Comparison of ENCODE assay signal across 8 cellular contexts in the genomic region with DNA sequence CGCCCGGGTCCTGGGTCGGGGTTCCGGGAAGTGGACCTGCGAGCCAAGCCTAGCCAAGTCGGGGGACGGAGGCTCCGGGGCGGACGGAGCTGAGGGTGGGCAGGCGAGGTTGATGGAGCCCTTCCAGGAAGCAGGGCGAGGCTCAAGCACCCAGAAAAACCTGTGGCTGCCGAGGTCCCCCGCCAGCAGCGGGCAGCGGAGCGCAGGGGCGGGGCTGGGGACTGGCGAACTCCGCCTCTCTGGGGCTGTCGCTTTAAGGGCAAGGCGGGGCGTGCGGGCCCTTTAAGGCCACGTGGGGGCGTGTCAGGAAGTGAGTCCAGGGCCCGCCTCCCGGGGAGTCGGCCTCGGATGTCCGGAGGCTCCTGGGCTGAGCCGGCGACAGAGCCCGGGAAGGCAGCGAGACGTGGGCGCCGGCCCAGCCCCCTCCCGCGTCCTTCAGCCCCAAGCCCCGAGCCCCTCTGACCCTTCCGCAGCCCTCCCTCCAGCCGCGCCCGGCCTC. TPM values are rescaled to one million over a fixed set of nuclear protein-coding genes. Genes with fewer than 3 reads are reported as not detected.
DNase-seq lines count a peak whose midpoint lies in the region; ATAC-seq and TF ChIP-seq lines count a peak whose summit lies in the region.

TSS of gene SLC35C1 (plus strand) at position 344 of the 499 bp plus-strand sequence. CDS start 653 bp downstream, outside the sequence.

- no peaks in the 10 kb centered on the region for H3K9me3 ChIP-seq in T-helper 17 cell (ENCODE audit: control insufficient read depth, low read length, poor library complexity, severe bottlenecking)
- H3K9me3 ChIP-seq in vagina: no peaks in the 10 kb centered on the region

- TF ChIP-seq POLR2A in vagina (IDR thresholded peaks at IDR 0.05): peak in 1 of 2 donors; percentile 83

- peak within 1 kb of the TSS; percentile 92 for H3K27ac Mint-ChIP-seq in T-helper 17 cell

- intact Hi-C loops in left ventricle myocardium superior (cut with micrococcal nuclease): no loop called here
- intact Hi-C loops in vagina (cut with DNase I): loop anchor here (2.0 kb wide), 1 partner anchor 42 kb away; the partner anchor contains the start of gene CRY2

- H3K4me1 Mint-ChIP-seq in T-helper 17 cell: peaks cover 24% of the 10 kb centered on the region

- no peaks in the 10 kb centered on the region for H3K27me3 ChIP-seq in vagina

- peak; percentile 93 for ATAC-seq in HG02870 (IDR thresholded peaks at IDR 0.05; ENCODE audit: unreplicated experiment)
- peak; percentile 97 for ATAC-seq in T-helper 17 cell
- peak; percentile 97 for ATAC-seq in left ventricle myocardium superior

- H3K27me3 Mint-ChIP-seq in T-helper 17 cell: no peaks in the 10 kb centered on the region

- H3K36me3 ChIP-seq in vagina: peaks cover 0 to 9% of the 10 kb centered on the region in 2 donors

- DNase-seq in GM13977 (ENCODE audit: low spot score): peak; percentile 99
- DNase-seq in NCI-H1694 treated with DMSO at 0.1 percent for 48 hours (lab: John Stamatoyannopoulos, UW): peak; percentile 75
- peak; percentile 94 to 95 (median 94) for DNase-seq in T-helper 17 cell
- DNase-seq in left ventricle myocardium superior: peak; percentile 98
- DNase-seq in putamen (ENCODE audit: low spot score): peak; percentile 95
- DNase-seq in vagina (ENCODE audit: extremely low spot score in 2 of 2): peak in 1 of 2 donors; percentile 96

- peak within 1 kb of the TSS; percentile 91 to 97 for H3K4me3 ChIP-seq in vagina

- in situ Hi-C loops in GM13977 (cut with MboI; ENCODE audit: low pct_unique_long_range_greater_than_20kb, low sequenced_read_pairs, unreplicated experiment): no loop called here

- H3K4me3 Mint-ChIP-seq in T-helper 17 cell: peak within 1 kb of the TSS; percentile 95

- H3K4me1 ChIP-seq in vagina: peaks cover 48% of the 10 kb centered on the region

- no peaks in the 10 kb centered on the region for H3K36me3 Mint-ChIP-seq in T-helper 17 cell (ENCODE audit: low read depth)

- TF ChIP-seq CTCF in GM13977 (IDR thresholded peaks at IDR 0.05; ENCODE audit: extremely low read depth, insufficient read depth, missing control alignments) (peak; percentile 13), vagina (IDR thresholded peaks at IDR 0.05) (peak in 2 of 3 experiments; percentile 9 to 13)

- H3K27ac ChIP-seq in angular gyrus (ENCODE audit: low read depth, low read length) (peak within 1 kb of the TSS; percentile 70), vagina (peak within 1 kb of the TSS; percentile 94)

RNA-seq across cellular contexts. Expression of gene SLC35C1, which starts in this region (rescaled TPM):
- 10 to 100 TPM in 1 of 2 donors, 1 to 10 TPM in 1; 7.9 to 12.6 TPM for total RNA-seq in T-helper 17 cell
- total RNA-seq in left ventricle myocardium superior: 5.1 TPM
- total RNA-seq in vagina: 16.7 TPM
